In genomic region chr4:121697626-121698025, GRCh38 we compare ENCODE assay signal across 1 cellular context.
TF ChIP-seq lines count a peak whose summit lies in the region.

No MANE protein-coding gene starts in this region.

TF ChIP-seq in K562, 482 proteins besides CTCF, POLR2A, EP300 and RAD21 (continued from another document):
- TF ChIP-seq PYGO2 (tag; IDR thresholded peaks at IDR 0.05) (no peak), JUND (IDR thresholded peaks at IDR 0.05; ENCODE audit: borderline replicate concordance, low read depth, low read length) (no peak), JUND (tag; IDR thresholded peaks at IDR 0.05; ENCODE audit: borderline replicate concordance, low read depth, low read length) (no peak), HBP1 (CRISPR knock-in tag; IDR thresholded peaks at IDR 0.05) (no peak), HNRNPUL1 (IDR thresholded peaks at IDR 0.05; ENCODE audit: low read length) (no peak)
- TF ChIP-seq, protein P1, sequence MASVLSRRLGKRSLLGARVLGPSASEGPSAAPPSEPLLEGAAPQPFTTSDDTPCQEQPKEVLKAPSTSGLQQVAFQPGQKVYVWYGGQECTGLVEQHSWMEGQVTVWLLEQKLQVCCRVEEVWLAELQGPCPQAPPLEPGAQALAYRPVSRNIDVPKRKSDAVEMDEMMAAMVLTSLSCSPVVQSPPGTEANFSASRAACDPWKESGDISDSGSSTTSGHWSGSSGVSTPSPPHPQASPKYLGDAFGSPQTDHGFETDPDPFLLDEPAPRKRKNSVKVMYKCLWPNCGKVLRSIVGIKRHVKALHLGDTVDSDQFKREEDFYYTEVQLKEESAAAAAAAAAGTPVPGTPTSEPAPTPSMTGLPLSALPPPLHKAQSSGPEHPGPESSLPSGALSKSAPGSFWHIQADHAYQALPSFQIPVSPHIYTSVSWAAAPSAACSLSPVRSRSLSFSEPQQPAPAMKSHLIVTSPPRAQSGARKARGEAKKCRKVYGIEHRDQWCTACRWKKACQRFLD (CRISPR knock-in tag; IDR thresholded peaks at IDR 0.05), result no peak
TF ChIP-seq in K562: peak in this region for 0.
